In genomic region chr15:78619022-78619950, GRCh38 we compare ENCODE assay signal across 1 cellular context.
A peak's percentile ranks its signal among the peaks of the same experiment; 100 is the strongest.
TF ChIP-seq lines count a peak whose summit lies in the region.

No MANE protein-coding gene starts in this region.

TF ChIP-seq in K562, 482 proteins besides CTCF, POLR2A, EP300 and RAD21:
- no peak for TF ChIP-seq ZKSCAN1 (IDR thresholded peaks at IDR 0.05; ENCODE audit: low read depth, low read length)
- TF ChIP-seq ZNF165 (CRISPR knock-in tag; IDR thresholded peaks at IDR 0.05; ENCODE audit: borderline replicate concordance): no peak
- TF ChIP-seq, protein P1, sequence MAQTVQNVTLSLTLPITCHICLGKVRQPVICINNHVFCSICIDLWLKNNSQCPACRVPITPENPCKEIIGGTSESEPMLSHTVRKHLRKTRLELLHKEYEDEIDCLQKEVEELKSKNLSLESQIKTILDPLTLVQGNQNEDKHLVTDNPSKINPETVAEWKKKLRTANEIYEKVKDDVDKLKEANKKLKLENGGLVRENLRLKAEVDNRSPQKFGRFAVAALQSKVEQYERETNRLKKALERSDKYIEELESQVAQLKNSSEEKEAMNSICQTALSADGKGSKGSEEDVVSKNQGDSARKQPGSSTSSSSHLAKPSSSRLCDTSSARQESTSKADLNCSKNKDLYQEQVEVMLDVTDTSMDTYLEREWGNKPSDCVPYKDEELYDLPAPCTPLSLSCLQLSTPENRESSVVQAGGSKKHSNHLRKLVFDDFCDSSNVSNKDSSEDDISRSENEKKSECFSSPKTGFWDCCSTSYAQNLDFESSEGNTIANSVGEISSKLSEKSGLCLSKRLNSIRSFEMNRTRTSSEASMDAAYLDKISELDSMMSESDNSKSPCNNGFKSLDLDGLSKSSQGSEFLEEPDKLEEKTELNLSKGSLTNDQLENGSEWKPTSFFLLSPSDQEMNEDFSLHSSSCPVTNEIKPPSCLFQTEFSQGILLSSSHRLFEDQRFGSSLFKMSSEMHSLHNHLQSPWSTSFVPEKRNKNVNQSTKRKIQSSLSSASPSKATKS (CRISPR knock-in tag; IDR thresholded peaks at IDR 0.05): no peak
- peak; percentile 87 for TF ChIP-seq RBM25 (IDR thresholded peaks at IDR 0.05; ENCODE audit: low read depth, low read length, severe bottlenecking)
- no peak for TF ChIP-seq ZNF444 (CRISPR knock-in tag; IDR thresholded peaks at IDR 0.05)
- TF ChIP-seq CAMTA2 (CRISPR knock-in tag; conservative IDR thresholded peaks at IDR 0.05): no peak
- peak; percentile 85 for TF ChIP-seq ZFP36 (IDR thresholded peaks at IDR 0.05; ENCODE audit: low read depth, low read length, partially characterized antibody)
- TF ChIP-seq KDM1A (IDR thresholded peaks at IDR 0.05): peak; percentile 59 to 65
- TF ChIP-seq ZNF778 (CRISPR knock-in tag; IDR thresholded peaks at IDR 0.05): no peak
- TF ChIP-seq NCOR1 (IDR thresholded peaks at IDR 0.05): no peak
- no peak for TF ChIP-seq HNRNPK (IDR thresholded peaks at IDR 0.05; ENCODE audit: low read depth, low read length, poor library complexity, severe bottlenecking)
- 0 out of 4 replicates have a peak, but pooled peaks of 1 of the 2 experiments have one; percentile 15 for TF ChIP-seq TEAD1 (CRISPR knock-in tag; IDR thresholded peaks at IDR 0.05)
- TF ChIP-seq HDGF (IDR thresholded peaks at IDR 0.05): no peak
- no peak for TF ChIP-seq SRSF9 (IDR thresholded peaks at IDR 0.05; ENCODE audit: borderline replicate concordance, low read depth, low read length)
- no peak for TF ChIP-seq NR2F6 (CRISPR knock-in tag; IDR thresholded peaks at IDR 0.05)
- TF ChIP-seq BCOR (IDR thresholded peaks at IDR 0.05): peak; percentile 90
- TF ChIP-seq SMARCA5 (IDR thresholded peaks at IDR 0.05): 0 out of 2 replicates have a peak, but pooled peaks have one; percentile 29
